In genomic region chr16:27204232-27204915, GRCh38 we compare ENCODE assay signal across 8 cellular contexts. TPM values are rescaled to one million over a fixed set of nuclear protein-coding genes. Genes with fewer than 3 reads are reported as not detected.
DNase-seq lines count a peak whose midpoint lies in the region; ATAC-seq, FAIRE-seq and TF ChIP-seq lines count a peak whose summit lies in the region.

No MANE protein-coding gene starts in this region.

- peak; percentile 65 for DNase-seq in activated CD4-positive, alpha-beta T cell treated with anti-CD3 and anti-CD28 coated beads, Interleukin-2, amount 10 ng/mL, durations not matched to agents 24 days and 14 days
- DNase-seq in activated CD4-positive, alpha-beta T cell treated with anti-CD3 and anti-CD28 coated beads, Interleukin-2, amount 50 U/mL, for 48 hours = no peak
- no peak for DNase-seq in SK-N-MC (ENCODE audit: low read depth, low spot score)
- no peak for DNase-seq in fibroblast of lung (ENCODE audit: low read depth in 2 of 2)
- peak in 3 of 6 donors; percentile 46 to 86 (median 63) for DNase-seq in pancreas
- DNase-seq in GM20000 (ENCODE audit: low spot score) = no peak
- no peak for DNase-seq in activated effector memory CD4-positive, alpha-beta T cell treated with Interleukin-2 at 50 U/mL for 16 hours

- H3K9me3 ChIP-seq in SK-N-MC (ENCODE audit: low read depth, low read length) (no peaks in the 10 kb centered on the region), fibroblast of lung (ENCODE audit: control insufficient read depth, insufficient read depth, low read depth, low read length) (no peaks in the 10 kb centered on the region), pancreas (no peaks in the 10 kb centered on the region)

- no peaks in the 10 kb centered on the region for H3K36me3 ChIP-seq in SK-N-MC (ENCODE audit: insufficient read depth, low read length)
- no peaks in the 10 kb centered on the region for H3K36me3 ChIP-seq in fibroblast of lung (ENCODE audit: control insufficient read depth, insufficient read depth, low read length)
- no peaks in the 10 kb centered on the region for H3K36me3 ChIP-seq in pancreas

- H3K4me3 ChIP-seq in SK-N-MC = peak overlapping the region; percentile 99
- H3K4me3 ChIP-seq in fibroblast of lung (replicated peaks in 1 of 4; ENCODE audit: control extremely low read depth in 1 of 4, insufficient read depth in 1 of 4, low read depth in 3 of 4, low read length in 4 of 4) = peak overlapping the region; percentile 70 to 87 (median 78)
- peak overlapping the region; percentile 23 to 73 (median 42) for H3K4me3 ChIP-seq in pancreas

- H4K20me1 ChIP-seq in fibroblast of lung (ENCODE audit: control insufficient read depth, extremely low read depth, insufficient read depth, low read length) = no peaks in the 10 kb centered on the region

- peak overlapping the region; percentile 81 for H3K4me2 ChIP-seq in fibroblast of lung (ENCODE audit: extremely low read depth, insufficient read depth, low read length)

- peak; percentile 1 to 25 (median 16) for ATAC-seq in pancreas
- ATAC-seq in GM21423 (IDR thresholded peaks at IDR 0.05; ENCODE audit: unreplicated experiment) = no peak

- intact Hi-C loops in activated CD4-positive, alpha-beta T cell treated with anti-CD3 and anti-CD28 coated beads, Interleukin-2, amount 10 ng/mL, durations not matched to agents 24 days and 14 days (cut with micrococcal nuclease) = loop anchor here (10.0 kb wide), 1 partner anchor 340 kb away; the partner anchor contains the start of gene GTF3C1
- intact Hi-C loops in pancreas (cut with DNase I) = no loop called here

- peak overlapping the region; percentile 100 for H3K27ac Mint-ChIP-seq in activated CD4-positive, alpha-beta T cell treated with anti-CD3 and anti-CD28 coated beads, Interleukin-2, amount 10 ng/mL, durations not matched to agents 24 days and 14 days

- H2AFZ ChIP-seq in fibroblast of lung (ENCODE audit: low read length) = peak overlapping the region; percentile 82

- no peaks in the 10 kb centered on the region for H3K27me3 ChIP-seq in fibroblast of lung (ENCODE audit: control insufficient read depth, insufficient read depth, low read length)
- H3K27me3 ChIP-seq in pancreas = no peaks in the 10 kb centered on the region

- H3K9me3 Mint-ChIP-seq in activated CD4-positive, alpha-beta T cell treated with anti-CD3 and anti-CD28 coated beads, Interleukin-2, amount 10 ng/mL, durations not matched to agents 24 days and 14 days = no peaks in the 10 kb centered on the region

- H3K27ac ChIP-seq in SK-N-MC (peak overlapping the region; percentile 90), fibroblast of lung (ENCODE audit: insufficient read depth, low read length) (peak overlapping the region; percentile 87), pancreas (peak overlapping the region; percentile 92 to 98 (median 97))

- H3K9ac ChIP-seq in SK-N-MC (ENCODE audit: insufficient read length) = peak overlapping the region; percentile 99
- peak overlapping the region; percentile 88 for H3K9ac ChIP-seq in fibroblast of lung (ENCODE audit: insufficient read depth, low read length)

- H3K79me2 ChIP-seq in fibroblast of lung (ENCODE audit: control insufficient read depth, insufficient read depth, low read length) = no peaks in the 10 kb centered on the region

- H3K4me3 Mint-ChIP-seq in activated CD4-positive, alpha-beta T cell treated with anti-CD3 and anti-CD28 coated beads, Interleukin-2, amount 10 ng/mL, durations not matched to agents 24 days and 14 days = peak overlapping the region; percentile 93

- no peak for FAIRE-seq in pancreas (lab: Jason Lieb, UNC)

- peaks cover 2% of the 10 kb centered on the region for H3K27me3 Mint-ChIP-seq in activated CD4-positive, alpha-beta T cell treated with anti-CD3 and anti-CD28 coated beads, Interleukin-2, amount 10 ng/mL, durations not matched to agents 24 days and 14 days

- WGBS in pancreas, 2 donors = 24% methylated on average over 23 of the region's 23 CpGs

- TF ChIP-seq CTCF in fibroblast of lung (conservative IDR thresholded peaks at IDR 0.05 in 1 of 2, IDR thresholded peaks at IDR 0.05 in 1 of 2; ENCODE audit: low read depth in 1 of 2, low read length in 2 of 2) = no peak
- TF ChIP-seq CTCF in pancreas (IDR thresholded peaks at IDR 0.05) = no peak
- TF ChIP-seq CTCF in GM20000 (IDR thresholded peaks at IDR 0.05; ENCODE audit: extremely low read depth, missing control alignments) = no peak

- peaks cover 46% of the 10 kb centered on the region for H3K4me1 Mint-ChIP-seq in activated CD4-positive, alpha-beta T cell treated with anti-CD3 and anti-CD28 coated beads, Interleukin-2, amount 10 ng/mL, durations not matched to agents 24 days and 14 days

- peaks cover 5% of the 10 kb centered on the region for H3K4me1 ChIP-seq in fibroblast of lung (ENCODE audit: control insufficient read depth, extremely low read depth, insufficient read depth, low read length)
- peaks cover 20 to 49% (median 37%) of the 10 kb centered on the region in 3 donors for H3K4me1 ChIP-seq in pancreas

- H3K36me3 Mint-ChIP-seq in activated CD4-positive, alpha-beta T cell treated with anti-CD3 and anti-CD28 coated beads, Interleukin-2, amount 10 ng/mL, durations not matched to agents 24 days and 14 days (ENCODE audit: low read depth) = peaks cover 6% of the 10 kb centered on the region

RNA-seq across cellular contexts. Expression of gene KDM8, which starts 1.0 kb away (rescaled TPM):
- 11.0 and 13.6 TPM in 2 replicates for total RNA-seq in activated CD4-positive, alpha-beta T cell treated with anti-CD3 and anti-CD28 coated beads, Interleukin-2, amount 10 ng/mL, durations not matched to agents 24 days and 14 days
- total RNA-seq in fibroblast of lung (1.8 and 3.6 TPM in 2 replicates), pancreas (1 to 10 TPM; 4.7 to 7.4 (median 6.3) TPM)
- polyA plus RNA-seq in fibroblast of lung (2.0 and 2.9 TPM in 2 replicates), pancreas (10 to 100 TPM; 12.4 to 17.7 TPM)
- 2.9 and 3.8 TPM in 2 replicates for polyA plus RNA-seq in fibroblast of lung (2012)
- polyA minus RNA-seq in fibroblast of lung (ENCODE audit: low replicate concordance) = 7.1 and 8.2 TPM in 2 replicates

Comparison
In these comparisons a context has a peak if more than half of its experiments do, and no peak if none do; other contexts are left out.
1. H3K4me3 ChIP-seq: peak in every context shown above with its lines; median percentile 99 in SK-N-MC; 78 in fibroblast of lung; 42 in pancreas.